ENCODE assay signal across 27 cellular contexts in the genomic region with DNA sequence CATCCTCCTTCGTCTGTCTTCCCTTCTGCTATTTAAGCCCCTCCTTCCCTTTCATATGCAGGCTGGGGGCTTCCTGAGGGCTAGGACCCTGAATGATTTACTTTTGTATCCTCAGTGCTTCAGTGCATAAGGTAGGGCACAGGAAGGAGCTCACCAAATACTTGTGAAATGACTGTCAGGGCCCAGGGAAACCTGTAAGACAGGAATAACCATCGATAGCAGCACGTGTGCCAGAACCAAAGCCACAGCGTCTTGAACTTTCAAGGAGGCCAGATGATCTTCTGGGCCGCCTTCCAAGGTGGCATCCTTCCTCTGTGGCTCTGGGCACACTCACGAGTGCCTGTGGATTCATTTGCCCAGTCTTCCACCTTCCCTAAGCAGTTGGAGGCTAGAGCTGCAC. TPM values are rescaled to one million over a fixed set of nuclear protein-coding genes. Genes with fewer than 3 reads are reported as not detected.
DNase-seq lines count a peak whose midpoint lies in the region; ATAC-seq and TF ChIP-seq lines count a peak whose summit lies in the region.
"Had no signal": no experiment of that assay in that cellular context is flagged by ENCODE, and none has a peak within 500 bp of the region (broad histone marks: within the 10 kb centered on the region; RNA-seq: fewer than 3 reads in every experiment).

No MANE protein-coding gene starts in this region.

- H3K27me3 Mint-ChIP-seq in type B pancreatic cell, result peaks cover 8% of the 10 kb centered on the region
- H3K27me3 Mint-ChIP-seq in CD8-positive, alpha-beta T cell (ENCODE audit: low read depth), result no peaks in the 10 kb centered on the region
- H3K27me3 Mint-ChIP-seq: activated B cell treated with CpG ODN at 0.5 μM for 24 hours; activated naive CD8-positive, alpha-beta T cell had no signal

- H3K36me3 Mint-ChIP-seq in type B pancreatic cell, result peaks cover 65% of the 10 kb centered on the region
- peaks cover 75% of the 10 kb centered on the region for H3K36me3 Mint-ChIP-seq in CD8-positive, alpha-beta T cell

- H3K4me1 Mint-ChIP-seq in type B pancreatic cell (ENCODE audit: unreplicated experiment), result peaks cover 18% of the 10 kb centered on the region
- peaks cover 79% of the 10 kb centered on the region for H3K4me1 Mint-ChIP-seq in CD8-positive, alpha-beta T cell (ENCODE audit: low read depth)

- H3K79me2 ChIP-seq in mammary epithelial cell (ENCODE audit: insufficient read depth, low read length), result peaks cover 83% of the 10 kb centered on the region

- dilution Hi-C loops in mammary epithelial cell (cut with HindIII; ENCODE audit: low sequenced_read_pairs), result no loop called here

- ATAC-seq in lower lobe of right lung, result peak in 1 of 2 donors; percentile 40
- no peak for ATAC-seq in GM18873 (IDR thresholded peaks at IDR 0.05; ENCODE audit: low FRiP score, unreplicated experiment)
- no peak for ATAC-seq in CD8-positive, alpha-beta T cell
- no peak for ATAC-seq in GM21515 (IDR thresholded peaks at IDR 0.05; ENCODE audit: unreplicated experiment)
- ATAC-seq: sciatic nerve had no signal

- H3K27ac ChIP-seq in mammary epithelial cell (ENCODE audit: insufficient read depth, low read depth, low read length), result peak overlapping the region; percentile 35
- no peak overlapping the region for H3K27ac ChIP-seq in lower lobe of right lung
- H3K27ac ChIP-seq in CD8-positive, alpha-beta T cell (ENCODE audit: low read depth, low read length), result no peak overlapping the region
- H3K27ac ChIP-seq: neural progenitor cell, transverse colon had no signal

- 29% methylated on average over 6 of the region's 6 CpGs for WGBS in mammary epithelial cell (ENCODE audit: low coverage, missing lambda C conversion rate)

- H2AFZ ChIP-seq in mammary epithelial cell (ENCODE audit: low read depth, low read length), result no peak overlapping the region
- H2AFZ ChIP-seq: neural progenitor cell had no signal

- H3K36me3 ChIP-seq in mammary epithelial cell (ENCODE audit: insufficient read depth, low read length) (peaks cover 34% of the 10 kb centered on the region), lower lobe of right lung (peaks cover 66% of the 10 kb centered on the region)
- peaks cover 39% of the 10 kb centered on the region for H3K36me3 ChIP-seq in CD8-positive, alpha-beta T cell (ENCODE audit: insufficient read depth, low read length)
- H3K36me3 ChIP-seq: neural progenitor cell had no signal

- peaks cover 36% of the 10 kb centered on the region for H3K4me1 ChIP-seq in mammary epithelial cell (ENCODE audit: insufficient read depth, low read length)
- H3K4me1 ChIP-seq in lower lobe of right lung, result peaks cover 18% of the 10 kb centered on the region
- peaks cover 19% of the 10 kb centered on the region for H3K4me1 ChIP-seq in CD8-positive, alpha-beta T cell (ENCODE audit: insufficient read depth, low read length)

- no peak overlapping the region; the same call in 1 of the 2 replicates for H3K4me3 ChIP-seq in Jurkat, Clone E6-1 (ENCODE audit: low read length)
- no peak overlapping the region for H3K4me3 ChIP-seq in mammary epithelial cell (replicated peaks in 1 of 3; ENCODE audit: insufficient read depth in 1 of 3, low read depth in 2 of 3, low read length in 3 of 3)
- H3K4me3 ChIP-seq in lower lobe of right lung, result no peak overlapping the region
- H3K4me3 ChIP-seq in CD8-positive, alpha-beta T cell (ENCODE audit: low read depth, low read length), result no peak overlapping the region
- H3K4me3 ChIP-seq: MG63, neural progenitor cell, transverse colon had no signal

- no peaks in the 10 kb centered on the region for H3K9me3 Mint-ChIP-seq in type B pancreatic cell
- no peaks in the 10 kb centered on the region for H3K9me3 Mint-ChIP-seq in CD8-positive, alpha-beta T cell
- H3K9me3 Mint-ChIP-seq: activated B cell treated with CpG ODN at 0.5 μM for 24 hours; activated CD4-positive, alpha-beta memory T cell treated with anti-CD3 and anti-CD28 coated beads for 36 hours; activated T-helper 2 cell treated with anti-CD3 and anti-CD28 coated beads, Interferon-gamma antibody, Interleukin-2, Interleukin-4, amounts not matched to agents 10 μg/mL and 5 μg/mL and 100 μg/mL, durations not matched to agents 14 hours and 24 hours and 36 hours; stimulated activated naive CD8-positive, alpha-beta T cell treated with anti-CD3 and anti-CD28 coated beads, Interleukin-15, Interleukin-2, amounts not matched to agents 100 ng/mL and 50 ng/mL, for 24 hours had no signal

- H3K27me3 ChIP-seq in mammary epithelial cell (ENCODE audit: insufficient read depth, low read length), result no peaks in the 10 kb centered on the region
- no peaks in the 10 kb centered on the region for H3K27me3 ChIP-seq in lower lobe of right lung (ENCODE audit: low read depth)
- H3K27me3 ChIP-seq in CD8-positive, alpha-beta T cell (ENCODE audit: insufficient read depth, low read length), result no peaks in the 10 kb centered on the region
- H3K27me3 ChIP-seq: transverse colon had no signal

- H3K9me3 ChIP-seq in mammary epithelial cell (replicated peaks; ENCODE audit: insufficient read depth, low read length) (no peaks in the 10 kb centered on the region), lower lobe of right lung (no peaks in the 10 kb centered on the region)
- no peaks in the 10 kb centered on the region for H3K9me3 ChIP-seq in CD8-positive, alpha-beta T cell (ENCODE audit: low read length)
- H3K9me3 ChIP-seq: MG63, transverse colon had no signal

- H4K20me1 ChIP-seq in mammary epithelial cell (ENCODE audit: insufficient read depth, low read length), result peaks cover 2% of the 10 kb centered on the region

- BruUV-seq in mammary epithelial cell (replicated peaks; lab: Mats Ljungman, UMichigan), result no TSS peak

- DNase-seq in Jurkat, Clone E6-1 (ENCODE audit: low read depth, low spot score), result peak; percentile 69
- peak; percentile 81 for DNase-seq in mammary epithelial cell
- DNase-seq in lower lobe of right lung, result peak; percentile 72
- DNase-seq in type B pancreatic cell (ENCODE audit: extremely low spot score, unreplicated experiment), result no peak
- DNase-seq in CD8-positive, alpha-beta T cell, result no peak
- no peak for DNase-seq in A172 (ENCODE audit: low spot score)
- DNase-seq: activated B cell treated with CpG ODN at 0.5 μM for 24 hours; activated CD4-positive, alpha-beta memory T cell treated with anti-CD3 and anti-CD28 coated beads for 36 hours; activated CD8-positive, alpha-beta memory T cell treated with anti-CD3 and anti-CD28 coated beads, Interleukin-2, amount 50 U/mL, for 48 hours; DND-41; foreskin melanocyte; H7; left ventricle myocardium superior; MG63; NCI-H2081 treated with DMSO at 0.1 percent for 48 hours; NCI-H82; posterior cingulate gyrus; stimulated activated CD4-positive, alpha-beta T cell treated with anti-CD3 and anti-CD28 coated beads, Interleukin-15, amount 100 ng/mL, for 24 hours; T-helper 9 cell; transverse colon had no signal

- POLR2A ChIA-PET in CD8-positive, alpha-beta T cell (lab: Charles Lee), result no interaction called here

- peak overlapping the region; percentile 95 for H3K4me3 Mint-ChIP-seq in type B pancreatic cell
- no peak overlapping the region for H3K4me3 Mint-ChIP-seq in CD8-positive, alpha-beta T cell
- H3K4me3 Mint-ChIP-seq: activated B cell treated with CpG ODN at 0.5 μM for 24 hours; activated CD4-positive, alpha-beta memory T cell treated with anti-CD3 and anti-CD28 coated beads for 36 hours; neural progenitor cell; stimulated activated naive CD8-positive, alpha-beta T cell treated with anti-CD3 and anti-CD28 coated beads, Interleukin-15, Interleukin-2, amounts not matched to agents 100 ng/mL and 50 ng/mL, for 24 hours had no signal

- peak overlapping the region; percentile 16 for H3K4me2 ChIP-seq in mammary epithelial cell (ENCODE audit: insufficient read depth, low read depth, low read length)
- H3K4me2 ChIP-seq: neural progenitor cell had no signal

- intact Hi-C loops in mammary epithelial cell (cut with micrococcal nuclease), result no loop called here
- intact Hi-C loops in lower lobe of right lung (cut with DNase I), result no loop called here
- intact Hi-C loops in CD8-positive, alpha-beta T cell (cut with DNase I, micrococcal nuclease), result loop anchor here in 1 of 2 experiments (5.0 to 10.0 kb wide), 3 partner anchors 610 to 837 kb away; partner anchors contain the start of genes FAH and PSMA4

- H3K9ac ChIP-seq in mammary epithelial cell (ENCODE audit: insufficient read depth, low read length), result no peak overlapping the region
- H3K9ac ChIP-seq: neural progenitor cell had no signal

- H3K27ac Mint-ChIP-seq in type B pancreatic cell, result peak overlapping the region; percentile 98
- no peak overlapping the region for H3K27ac Mint-ChIP-seq in CD8-positive, alpha-beta T cell
- H3K27ac Mint-ChIP-seq: activated B cell treated with CpG ODN at 0.5 μM for 24 hours; activated CD4-positive, alpha-beta memory T cell treated with anti-CD3 and anti-CD28 coated beads for 36 hours; activated naive CD8-positive, alpha-beta T cell; activated T-helper 2 cell treated with anti-CD3 and anti-CD28 coated beads, Interferon-gamma antibody, Interleukin-2, Interleukin-4, amounts not matched to agents 10 μg/mL and 5 μg/mL and 100 μg/mL, durations not matched to agents 14 hours and 24 hours and 36 hours; neural progenitor cell; stimulated activated naive CD8-positive, alpha-beta T cell treated with anti-CD3 and anti-CD28 coated beads, Interleukin-15, Interleukin-2, amounts not matched to agents 100 ng/mL and 50 ng/mL, for 24 hours had no signal

- TF ChIP-seq CTCF in mammary epithelial cell (conservative IDR thresholded peaks at IDR 0.05 in 1 of 2, IDR thresholded peaks at IDR 0.05 in 1 of 2; ENCODE audit: extremely low read depth in 1 of 2, insufficient read depth in 1 of 2, low read depth in 1 of 2, low read length in 2 of 2) (no peak), lower lobe of right lung (IDR thresholded peaks at IDR 0.05) (no peak), type B pancreatic cell (conservative IDR thresholded peaks at IDR 0.05) (no peak)
- no peak for TF ChIP-seq CTCF in CD8-positive, alpha-beta T cell (IDR thresholded peaks at IDR 0.05)

- CTCF ChIA-PET in mammary epithelial cell (lab: Charles Lee; ENCODE audit: low non-redundant PET), result no interaction called here
- CTCF ChIA-PET in CD8-positive, alpha-beta T cell (lab: Charles Lee), result no interaction called here

- in situ Hi-C loops in mammary epithelial cell (cut with MboI; ENCODE audit: low sequenced_read_pairs in 2 of 2), result no loop called here

RNA-seq across cellular contexts. Expression of gene TMED3, which starts 3.9 kb away (rescaled TPM):
- polyA plus RNA-seq in Jurkat, Clone E6-1 (2012; ENCODE audit: insufficient read depth, insufficient read length), result 144 TPM
- total RNA-seq in mammary epithelial cell (10 to 100 TPM; 91.4 to 99.0 TPM), lower lobe of right lung (45.2 TPM), type B pancreatic cell (ENCODE audit: low replicate concordance) (87.6 and 208 TPM in 2 replicates)
- 183 TPM for polyA plus RNA-seq in mammary epithelial cell
- polyA minus RNA-seq in mammary epithelial cell, result 94.4 TPM
- total RNA-seq in CD8-positive, alpha-beta T cell, result 10 to 100 TPM; 14.2 to 16.0 TPM
- 108 and 115 TPM in 2 replicates for total RNA-seq in A172 (2014; rRNA removed; shearing (Covaris generic))

RNA-seq across cellular contexts. Expression of gene ANKRD34C, which starts 32.3 kb away (rescaled TPM):
- polyA plus RNA-seq in Jurkat, Clone E6-1 (2012; ENCODE audit: insufficient read depth, insufficient read length), result not detected
- not detected for total RNA-seq in mammary epithelial cell
- polyA plus RNA-seq in mammary epithelial cell, result not detected
- not detected for polyA minus RNA-seq in mammary epithelial cell
- total RNA-seq in lower lobe of right lung, result not detected
- not detected in 2 replicates for total RNA-seq in type B pancreatic cell (ENCODE audit: low replicate concordance)
- not detected for total RNA-seq in CD8-positive, alpha-beta T cell
- not detected in 2 replicates for total RNA-seq in A172 (2014; rRNA removed; shearing (Covaris generic))
- total RNA-seq: activated B cell treated with CpG ODN at 0.5 μM for 24 hours; activated CD4-positive, alpha-beta memory T cell treated with anti-CD3 and anti-CD28 coated beads for 36 hours; activated T-helper 2 cell treated with anti-CD3 and anti-CD28 coated beads, Interferon-gamma antibody, Interleukin-2, Interleukin-4, amounts not matched to agents 10 μg/mL and 5 μg/mL and 100 μg/mL, durations not matched to agents 14 hours and 24 hours and 36 hours; H7; left ventricle myocardium superior; transverse colon had no signal

Comparison
In these comparisons a context has a peak if more than half of its experiments do, and no peak if none do; other contexts are left out.
1. DNase-seq: peak in Jurkat, Clone E6-1 (single experiment), mammary epithelial cell (single experiment) and lower lobe of right lung (single experiment); none in type B pancreatic cell (single experiment), CD8-positive, alpha-beta T cell (0 of 7) and A172 (single experiment).